ENCODE assay signal across 8 cellular contexts in the genomic region with DNA sequence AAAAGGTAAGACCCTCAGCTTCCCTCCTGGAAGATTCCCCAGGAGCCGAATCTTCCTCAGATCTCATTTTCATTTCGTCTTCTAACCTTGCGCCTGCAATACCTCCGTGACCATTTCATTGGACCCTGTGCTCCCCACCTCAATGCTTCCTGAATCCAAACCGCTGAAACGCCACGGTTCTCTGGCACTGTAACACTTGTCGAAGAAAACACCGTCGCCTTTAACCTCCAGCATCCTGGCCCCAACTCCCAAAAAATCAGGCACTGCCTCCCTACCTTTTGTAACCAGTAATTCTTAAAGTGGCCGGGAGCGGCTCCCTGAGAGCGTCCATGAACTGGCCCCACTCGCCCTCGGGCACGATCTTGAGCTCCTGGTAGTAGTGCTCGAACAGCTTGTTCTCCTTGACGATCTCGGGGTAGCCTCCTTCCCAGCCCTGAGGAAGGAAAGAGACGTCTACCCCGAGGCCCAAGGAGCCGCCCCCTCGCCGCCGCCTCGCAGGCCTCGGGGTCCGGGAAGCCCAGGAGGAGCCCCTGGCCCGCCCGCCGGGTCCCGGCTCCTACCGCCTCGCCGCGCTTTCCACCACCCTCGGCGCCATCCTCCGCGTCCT. TPM values are rescaled to one million over a fixed set of nuclear protein-coding genes. Genes with fewer than 3 reads are reported as not detected.
A peak's percentile ranks its signal among the peaks of the same experiment; 100 is the strongest.
DNase-seq lines count a peak whose midpoint lies in the region; ATAC-seq, FAIRE-seq and TF ChIP-seq lines count a peak whose summit lies in the region.

No MANE protein-coding gene starts in this region.

- H3K27ac Mint-ChIP-seq in activated T-cell treated with anti-CD3 and anti-CD28 coated beads, Interleukin-2, amount 50 U/mL, for 72 hours, result peak overlapping the region; percentile 99

- H3K4me2 ChIP-seq in mammary epithelial cell (ENCODE audit: insufficient read depth, low read depth, low read length) (peak overlapping the region; percentile 96), HepG2 (ENCODE audit: low read depth, low read length) (peak overlapping the region; percentile 77)

- H3K27ac ChIP-seq in mammary epithelial cell (ENCODE audit: insufficient read depth, low read depth, low read length), result peak overlapping the region; percentile 95
- H3K27ac ChIP-seq in HepG2 (ENCODE audit: extremely low read length, insufficient read depth, low read length), result peak overlapping the region; percentile 97
- peak overlapping the region in 2 of 3 donors; percentile 91 to 96 for H3K27ac ChIP-seq in thyroid gland

- TF ChIP-seq POLR2A in HepG2 (IDR thresholded peaks at IDR 0.05; ENCODE audit: insufficient read depth in 1 of 2, low read depth in 2 of 2, low read length in 2 of 2) (no peak), thyroid gland (IDR thresholded peaks at IDR 0.05) (no peak)

- TF ChIP-seq CTCF in mammary epithelial cell (conservative IDR thresholded peaks at IDR 0.05 in 1 of 2, IDR thresholded peaks at IDR 0.05 in 1 of 2; ENCODE audit: extremely low read depth in 1 of 2, insufficient read depth in 1 of 2, low read depth in 1 of 2, low read length in 2 of 2), result peak in 1 of 2 donors; percentile 18
- TF ChIP-seq CTCF in HepG2 (CRISPR knock-in tag; IDR thresholded peaks at IDR 0.05), result peak; percentile 1; the same call in 1 of the 2 replicates
- no peak for TF ChIP-seq CTCF in thyroid gland (IDR thresholded peaks at IDR 0.05)

- no peaks in the 10 kb centered on the region for H3K9me3 Mint-ChIP-seq in activated T-cell treated with anti-CD3 and anti-CD28 coated beads, Interleukin-2, amount 50 U/mL, for 72 hours

- in situ Hi-C loops in mammary epithelial cell (cut with MboI; ENCODE audit: low sequenced_read_pairs in 2 of 2) (loop anchor here (10.0 kb wide), 1 partner anchor 82 kb away; a partner anchor contains a TSS), HepG2 (cut with HindIII; ENCODE audit: extremely low pct_ligation_motif_present, low pct_unique_long_range_greater_than_20kb) (loop anchor here (5.0 kb wide), 1 partner anchor 80 kb away; a partner anchor contains a TSS)

- ATAC-seq in activated T-cell treated with anti-CD3 and anti-CD28 coated beads, Interleukin-2, amount 50 U/mL, for 72 hours (replicated peaks in 1 of 2), result no peak
- peak; percentile 29 for ATAC-seq in HG02642 (IDR thresholded peaks at IDR 0.05; ENCODE audit: poor library complexity, unreplicated experiment)
- peak; percentile 37 for ATAC-seq in HepG2
- ATAC-seq in GM19324 (IDR thresholded peaks at IDR 0.05; ENCODE audit: low FRiP score, unreplicated experiment), result no peak

- FAIRE-seq in HepG2 (lab: Jason Lieb, UNC), result no peak

- no TSS peak for BruUV-seq in mammary epithelial cell (replicated peaks; lab: Mats Ljungman, UMichigan)
- TSS peak; percentile 50 for BruUV-seq in HepG2 (replicated peaks; lab: Mats Ljungman, UMichigan)

- no peak for TF ChIP-seq EP300 in HepG2 (IDR thresholded peaks at IDR 0.05; ENCODE audit: low read depth in 2 of 2, low read length in 2 of 2)
- no peak for TF ChIP-seq EP300 in HepG2 (CRISPR knock-in tag; IDR thresholded peaks at IDR 0.05; ENCODE audit: borderline replicate concordance)

- DNase-seq in activated T-cell treated with anti-CD3 and anti-CD28 coated beads, Interleukin-2, amount 50 U/mL, for 72 hours, result no peak
- no peak for DNase-seq in activated T-cell treated with anti-CD3 and anti-CD28 coated beads, Interleukin-2, amount 50 U/mL, for 1 hour
- peak; percentile 45 for DNase-seq in NCI-H2107 (lab: John Stamatoyannopoulos, UW)
- DNase-seq in mammary epithelial cell, result no peak
- peak; percentile 18 for DNase-seq in HepG2 (ENCODE audit: low spot score)
- peak; percentile 6 to 32 for DNase-seq in thyroid gland

- H3K27me3 Mint-ChIP-seq in activated T-cell treated with anti-CD3 and anti-CD28 coated beads, Interleukin-2, amount 50 U/mL, for 72 hours (ENCODE audit: low read depth), result no peaks in the 10 kb centered on the region

- POLR2A ChIA-PET in HepG2 (lab: Yijun Ruan, JAX), result interaction anchor here (1.0 to 1.6 kb wide), 4 partner anchors 9 to 1281 kb away, joined by 3 to 13 read pairs (median 4); a partner anchor contains a TSS

- WGBS in mammary epithelial cell (ENCODE audit: low coverage, missing lambda C conversion rate), result 5% methylated on average over 10 of the region's 40 CpGs
- 1% methylated on average over 11 of the region's 40 CpGs for WGBS in HepG2 (ENCODE audit: low lambda C conversion rate)
- 0 to 1% methylated on average over 11 to 32 of the region's 40 CpGs for WGBS in thyroid gland, 2 donors

- H3K9me3 ChIP-seq in mammary epithelial cell (replicated peaks; ENCODE audit: insufficient read depth, low read length), result no peaks in the 10 kb centered on the region
- H3K9me3 ChIP-seq in HepG2 (ENCODE audit: low read length), result no peaks in the 10 kb centered on the region
- no peaks in the 10 kb centered on the region for H3K9me3 ChIP-seq in thyroid gland

- H3K9ac ChIP-seq in mammary epithelial cell (ENCODE audit: insufficient read depth, low read length) (peak overlapping the region; percentile 91), HepG2 (ENCODE audit: insufficient read depth, low read depth, low read length) (peak overlapping the region; percentile 97)

- peaks cover 91% of the 10 kb centered on the region for H3K79me2 ChIP-seq in mammary epithelial cell (ENCODE audit: insufficient read depth, low read length)
- H3K79me2 ChIP-seq in HepG2 (ENCODE audit: insufficient read depth, low read length), result peaks cover 54% of the 10 kb centered on the region

- no peak for TF ChIP-seq RAD21 in HepG2 (CRISPR knock-in tag; IDR thresholded peaks at IDR 0.05)

- H3K4me3 ChIP-seq in mammary epithelial cell (replicated peaks in 1 of 3; ENCODE audit: insufficient read depth in 1 of 3, low read depth in 2 of 3, low read length in 3 of 3), result peak overlapping the region; percentile 75 to 91 (median 87)
- H3K4me3 ChIP-seq in HepG2 (replicated peaks in 1 of 3; ENCODE audit: insufficient read depth in 1 of 3, low read depth in 2 of 3, low read length in 3 of 3), result peak overlapping the region; percentile 90 to 98 (median 94)
- H3K4me3 ChIP-seq in thyroid gland (replicated peaks in 1 of 3), result peak overlapping the region; percentile 70 to 94 (median 78)

- H3K27me3 ChIP-seq in mammary epithelial cell (ENCODE audit: insufficient read depth, low read length) (no peaks in the 10 kb centered on the region), HepG2 (ENCODE audit: control insufficient read depth in 1 of 2, insufficient read depth in 2 of 2, low read length in 2 of 2) (no peaks in the 10 kb centered on the region; a peak in 1 of 5 replicates), thyroid gland (no peaks in the 10 kb centered on the region)

- H2AFZ ChIP-seq in mammary epithelial cell (ENCODE audit: low read depth, low read length), result peak overlapping the region; percentile 91
- H2AFZ ChIP-seq in HepG2 (ENCODE audit: low read length), result no peak overlapping the region

- dilution Hi-C loops in mammary epithelial cell (cut with HindIII; ENCODE audit: low sequenced_read_pairs), result no loop called here

- peak overlapping the region; percentile 98 to 100 for H3K4me3 Mint-ChIP-seq in activated T-cell treated with anti-CD3 and anti-CD28 coated beads, Interleukin-2, amount 50 U/mL, for 72 hours

- intact Hi-C loops in mammary epithelial cell (cut with micrococcal nuclease), result loop anchor here (5.0 kb wide), 1 partner anchor 1235 kb away; a partner anchor contains a TSS
- intact Hi-C loops in HepG2 (cut with micrococcal nuclease; ENCODE audit: unreplicated experiment), result loop anchor here (5.0 kb wide), 2 partner anchors 100 to 1240 kb away; no protein-coding TSS in a partner anchor
- intact Hi-C loops in thyroid gland (cut with DNase I), result loop anchor here (5.0 to 10.0 kb wide), 2 partner anchors 85 to 112 kb away; no protein-coding TSS in a partner anchor

- CTCF ChIA-PET in mammary epithelial cell (lab: Charles Lee; ENCODE audit: low non-redundant PET) (no interaction called here), HepG2 (lab: Yijun Ruan, JAX; ENCODE audit: low intra/inter-chr PET ratio, low total read pairs) (no interaction called here)

- H3K4me1 ChIP-seq in mammary epithelial cell (ENCODE audit: insufficient read depth, low read length) (peaks cover 39% of the 10 kb centered on the region), HepG2 (ENCODE audit: insufficient read depth, low read length) (peaks cover 59% of the 10 kb centered on the region), thyroid gland (peaks cover 7 to 12% of the 10 kb centered on the region in 2 donors)

- H3K36me3 Mint-ChIP-seq in activated T-cell treated with anti-CD3 and anti-CD28 coated beads, Interleukin-2, amount 50 U/mL, for 72 hours (ENCODE audit: insufficient read depth in 2 of 2), result peaks cover 13 to 37% of the 10 kb centered on the region in 2 donors

- H3K36me3 ChIP-seq in mammary epithelial cell (ENCODE audit: insufficient read depth, low read length), result peaks cover 21% of the 10 kb centered on the region
- H3K36me3 ChIP-seq in HepG2 (replicated peaks in 1 of 2; ENCODE audit: control insufficient read depth in 1 of 2, insufficient read depth in 2 of 2, low read length in 2 of 2), result peaks cover 0 to 26% of the 10 kb centered on the region in 2 experiments; a peak in 4 of 5 replicates
- H3K36me3 ChIP-seq in thyroid gland, result peaks cover 0 to 3% of the 10 kb centered on the region in 2 donors

- H3K4me1 Mint-ChIP-seq in activated T-cell treated with anti-CD3 and anti-CD28 coated beads, Interleukin-2, amount 50 U/mL, for 72 hours (ENCODE audit: low read depth), result peaks cover 45% of the 10 kb centered on the region

- H4K20me1 ChIP-seq in mammary epithelial cell (ENCODE audit: insufficient read depth, low read length) (no peaks in the 10 kb centered on the region), HepG2 (ENCODE audit: insufficient read depth, low read length) (peaks cover 4% of the 10 kb centered on the region; the same call in 1 of the 2 replicates)

RNA-seq across cellular contexts. Expression of a gene that starts 0.4 kb away (rescaled TPM):
- 10 to 100 TPM; 78.7 to 79.0 TPM for total RNA-seq in activated T-cell treated with anti-CD3 and anti-CD28 coated beads, Interleukin-2, amount 50 U/mL, for 72 hours
- total RNA-seq in mammary epithelial cell (10 to 100 TPM; 57.2 to 96.1 TPM), HepG2 (2016; rRNA removed; fragmentation: Illumina TruSeq; extraction: Trizol) (69.1 and 71.4 TPM in 2 replicates), thyroid gland (10 to 100 TPM; 34.1 to 49.6 (median 41.9) TPM)
- polyA plus RNA-seq in mammary epithelial cell (83.5 TPM), HepG2 (2011; rRNA removed) (51.7 and 52.1 TPM in 2 replicates)
- 118 TPM for polyA minus RNA-seq in mammary epithelial cell
- total RNA-seq in HepG2 (2016; cell fraction: cytosol; rRNA removed; fragmentation: Illumina TruSeq; extraction: Trizol; ENCODE audit: low read depth), result 12.3 and 15.9 TPM in 2 replicates
- total RNA-seq in HepG2 (2016; cell fraction: insoluble cytoplasmic fraction; rRNA removed; fragmentation: Illumina TruSeq; extraction: Trizol), result 58.5 and 66.7 TPM in 2 replicates
- 16.2 and 18.1 TPM in 2 replicates for total RNA-seq in HepG2 (2016; cell fraction: membrane; rRNA removed; fragmentation: Illumina TruSeq; extraction: Trizol)
- 50.6 and 60.7 TPM in 2 replicates for total RNA-seq in HepG2 (2016; cell fraction: nucleus; rRNA removed; fragmentation: Illumina TruSeq; extraction: Trizol)
- polyA plus RNA-seq in HepG2 (2011; cell fraction: cytosol; rRNA removed), result 24.9 and 27.2 TPM in 2 replicates
- polyA plus RNA-seq in HepG2 (2011; cell fraction: nucleus; rRNA removed), result 138 and 148 TPM in 2 replicates
- polyA plus RNA-seq in HepG2 (2012), result 44.6 and 48.0 TPM in 2 replicates
- 2.3 and 3.1 TPM in 2 replicates for polyA plus RNA-seq in HepG2 (2016; cell fraction: cytosol; fragmentation: Illumina TruSeq; extraction: Trizol; ENCODE audit: low read depth)
- 59.3 and 62.8 TPM in 2 replicates for polyA plus RNA-seq in HepG2 (2016; cell fraction: insoluble cytoplasmic fraction; fragmentation: Illumina TruSeq; extraction: Trizol; ENCODE audit: low read depth)
- 7.1 and 8.4 TPM in 2 replicates for polyA plus RNA-seq in HepG2 (2016; cell fraction: membrane; fragmentation: Illumina TruSeq; extraction: Trizol; ENCODE audit: low read depth)
- polyA plus RNA-seq in HepG2 (2016; cell fraction: nucleus; fragmentation: Illumina TruSeq; extraction: Trizol; ENCODE audit: insufficient read depth, low read depth), result 140 and 147 TPM in 2 replicates
- polyA minus RNA-seq in HepG2 (2011; rRNA and poly(A)+ RNA removed; ENCODE audit: low replicate concordance), result 25.9 and 113 TPM in 2 replicates
- polyA minus RNA-seq in HepG2 (2011; cell fraction: cytosol; rRNA and poly(A)+ RNA removed), result 17.2 and 20.0 TPM in 2 replicates
- polyA minus RNA-seq in HepG2 (2011; cell fraction: nucleus; rRNA and poly(A)+ RNA removed), result 82.3 and 82.4 TPM in 2 replicates

RNA-seq across cellular contexts. Expression of a gene that starts 0.8 kb away (rescaled TPM):
- 10 to 100 TPM; 16.4 to 22.8 TPM for total RNA-seq in activated T-cell treated with anti-CD3 and anti-CD28 coated beads, Interleukin-2, amount 50 U/mL, for 72 hours
- total RNA-seq in mammary epithelial cell (10 to 100 TPM; 21.8 to 31.8 TPM), HepG2 (2016; rRNA removed; fragmentation: Illumina TruSeq; extraction: Trizol) (6.1 and 7.1 TPM in 2 replicates), thyroid gland (1 to 10 TPM; 3.0 to 7.5 (median 5.0) TPM)
- polyA plus RNA-seq in mammary epithelial cell (23.2 TPM), HepG2 (2011; rRNA removed) (9.9 and 11.3 TPM in 2 replicates)
- 9.3 TPM for polyA minus RNA-seq in mammary epithelial cell
- total RNA-seq in HepG2 (2016; cell fraction: cytosol; rRNA removed; fragmentation: Illumina TruSeq; extraction: Trizol; ENCODE audit: low read depth), result 2.8 and 4.1 TPM in 2 replicates
- 5.8 and 5.9 TPM in 2 replicates for total RNA-seq in HepG2 (2016; cell fraction: insoluble cytoplasmic fraction; rRNA removed; fragmentation: Illumina TruSeq; extraction: Trizol)
- 5.5 and 6.5 TPM in 2 replicates for total RNA-seq in HepG2 (2016; cell fraction: membrane; rRNA removed; fragmentation: Illumina TruSeq; extraction: Trizol)
- 4.9 and 7.7 TPM in 2 replicates for total RNA-seq in HepG2 (2016; cell fraction: nucleus; rRNA removed; fragmentation: Illumina TruSeq; extraction: Trizol)
- polyA plus RNA-seq in HepG2 (2011; cell fraction: cytosol; rRNA removed), result 7.8 and 8.2 TPM in 2 replicates
- 10.7 TPM in 2 replicates for polyA plus RNA-seq in HepG2 (2011; cell fraction: nucleus; rRNA removed)
- polyA plus RNA-seq in HepG2 (2012), result 4.4 and 4.9 TPM in 2 replicates
- polyA plus RNA-seq in HepG2 (2016; cell fraction: cytosol; fragmentation: Illumina TruSeq; extraction: Trizol; ENCODE audit: low read depth), result 3.6 and 3.9 TPM in 2 replicates
- polyA plus RNA-seq in HepG2 (2016; cell fraction: insoluble cytoplasmic fraction; fragmentation: Illumina TruSeq; extraction: Trizol; ENCODE audit: low read depth), result 8.8 and 9.6 TPM in 2 replicates
- polyA plus RNA-seq in HepG2 (2016; cell fraction: membrane; fragmentation: Illumina TruSeq; extraction: Trizol; ENCODE audit: low read depth), result 6.4 and 6.8 TPM in 2 replicates
- polyA plus RNA-seq in HepG2 (2016; cell fraction: nucleus; fragmentation: Illumina TruSeq; extraction: Trizol; ENCODE audit: insufficient read depth, low read depth), result 8.8 and 9.4 TPM in 2 replicates
- polyA minus RNA-seq in HepG2 (2011; rRNA and poly(A)+ RNA removed; ENCODE audit: low replicate concordance), result 19.3 and 93.8 TPM in 2 replicates
- 2.8 and 4.6 TPM in 2 replicates for polyA minus RNA-seq in HepG2 (2011; cell fraction: cytosol; rRNA and poly(A)+ RNA removed)
- 10.6 and 11.2 TPM in 2 replicates for polyA minus RNA-seq in HepG2 (2011; cell fraction: nucleus; rRNA and poly(A)+ RNA removed)

Comparison
In these comparisons a context has a peak if more than half of its experiments do, and no peak if none do; other contexts are left out.
1. ATAC-seq: peak in HG02642 (single experiment) and HepG2 (single experiment); none in activated T-cell treated with anti-CD3 and anti-CD28 coated beads, Interleukin-2, amount 50 U/mL, for 72 hours (0 of 2) and GM19324 (single experiment).
2. DNase-seq: peak in NCI-H2107 (single experiment), HepG2 (single experiment) and thyroid gland (2 of 2); none in activated T-cell treated with anti-CD3 and anti-CD28 coated beads, Interleukin-2, amount 50 U/mL, for 72 hours (0 of 2), activated T-cell treated with anti-CD3 and anti-CD28 coated beads, Interleukin-2, amount 50 U/mL, for 1 hour (single experiment) and mammary epithelial cell (single experiment).
3. Peak in every context shown above with its lines, with median percentiles within 50 percentile points of each other: H3K27ac ChIP-seq and H3K4me3 ChIP-seq.